ENCODE assay signal across 16 cellular contexts in genomic region chr16:74570412-74571301, GRCh38. TPM values are rescaled to one million over a fixed set of nuclear protein-coding genes. Genes with fewer than 3 reads are reported as not detected.
DNase-seq lines count a peak whose midpoint lies in the region; ATAC-seq and TF ChIP-seq lines count a peak whose summit lies in the region.
"Had no signal": no experiment of that assay in that cellular context is flagged by ENCODE, and none has a peak within 500 bp of the region (broad histone marks: within the 10 kb centered on the region; RNA-seq: fewer than 3 reads in every experiment).

No MANE protein-coding gene starts in this region.

- H3K27ac ChIP-seq in liver (ENCODE audit: low read depth in 1 of 2, low read length in 2 of 2) (peak overlapping the region; percentile 86 to 88), left lung (no peak overlapping the region)
- H3K27ac ChIP-seq: GM23248, PC-9 had no signal

- H3K9me3 Mint-ChIP-seq in Calu3 (ENCODE audit: low read depth, unreplicated experiment): no peaks in the 10 kb centered on the region
- H3K9me3 Mint-ChIP-seq in central memory CD8-positive, alpha-beta T cell: no peaks in the 10 kb centered on the region

- no peaks in the 10 kb centered on the region for H3K9me3 ChIP-seq in liver (ENCODE audit: control insufficient read depth in 4 of 4, low read length in 3 of 4)
- H3K9me3 ChIP-seq in left lung: no peaks in the 10 kb centered on the region

- H3K9ac ChIP-seq in liver (ENCODE audit: low read depth in 1 of 2, low read length in 2 of 2): peak overlapping the region in 1 of 2 donors; percentile 67
- H3K9ac ChIP-seq: GM23248 had no signal

- H3K4me1 ChIP-seq in liver (ENCODE audit: control insufficient read depth in 4 of 4, insufficient read depth in 4 of 4, low read length in 3 of 4): peaks cover 11 to 50% (median 30%) of the 10 kb centered on the region in 4 donors
- peaks cover 0 to 15% of the 10 kb centered on the region in 2 donors for H3K4me1 ChIP-seq in left lung

- no peak for ATAC-seq in central memory CD8-positive, alpha-beta T cell (replicated peaks; ENCODE audit: extremely low read depth, poor library complexity, severe bottlenecking)
- ATAC-seq in left lung: no peak

- CTCF ChIA-PET in Calu3 (lab: Charles Lee): interaction anchor here (0.6 to 1.5 kb wide), 6 partner anchors 13 to 122 kb away, joined by 3 to 15 read pairs (median 4); no protein-coding TSS in a partner anchor

- H3K36me3 Mint-ChIP-seq in Calu3 (ENCODE audit: insufficient read depth, unreplicated experiment): peaks cover 10% of the 10 kb centered on the region
- H3K36me3 Mint-ChIP-seq in central memory CD8-positive, alpha-beta T cell (ENCODE audit: insufficient read depth): peaks cover 6% of the 10 kb centered on the region

- H3K4me3 Mint-ChIP-seq in Calu3 (ENCODE audit: low read depth, unreplicated experiment): peak overlapping the region; percentile 42
- H3K4me3 Mint-ChIP-seq in central memory CD8-positive, alpha-beta T cell: no peak overlapping the region

- TF ChIP-seq CTCF in Calu3 (IDR thresholded peaks at IDR 0.05; ENCODE audit: unreplicated experiment) (no peak), liver (IDR thresholded peaks at IDR 0.05; ENCODE audit: low read depth, low read length, missing input control) (no peak), GM10266 (IDR thresholded peaks at IDR 0.05; ENCODE audit: control insufficient read depth, insufficient read depth, low read depth, missing control alignments) (no peak), left lung (IDR thresholded peaks at IDR 0.05) (no peak)

- H3K4me3 ChIP-seq in liver (ENCODE audit: low read depth in 1 of 3, low read length in 3 of 3): no peak overlapping the region
- H3K4me3 ChIP-seq in left lung: no peak overlapping the region
- H3K4me3 ChIP-seq: GM23248, PC-9 had no signal

- H3K36me3 ChIP-seq in liver (ENCODE audit: control insufficient read depth in 4 of 4, insufficient read depth in 3 of 4, low read depth in 1 of 4, low read length in 3 of 4) (no peaks in the 10 kb centered on the region), left lung (no peaks in the 10 kb centered on the region)

- DNase-seq in Ammon's horn (ENCODE audit: low spot score) (peak; percentile 50), Calu3 (peak; percentile 23), SKM-1 treated with dmso at 0.1 percent for 144 hours (lab: John Stamatoyannopoulos, UW; ENCODE audit: unreplicated experiment) (no peak), GM10266 (ENCODE audit: extremely low spot score) (no peak), left lung (no peak), HK-2 (ENCODE audit: unreplicated experiment) (no peak)
- DNase-seq in central memory CD8-positive, alpha-beta T cell (ENCODE audit: low spot score in 2 of 2): no peak
- DNase-seq: activated CD4-positive, alpha-beta T cell treated with anti-CD3 and anti-CD28 coated beads for 4 hours; activated gamma-delta T cell; aorta; foreskin melanocyte; GM23248; NCI-H82; PC-9; stimulated activated CD4-positive, alpha-beta T cell treated with anti-CD3 and anti-CD28 coated beads, Interleukin-2, amount 100 ng/mL, for 48 hours had no signal

- H3K27me3 Mint-ChIP-seq in Calu3 (ENCODE audit: unreplicated experiment): no peaks in the 10 kb centered on the region
- no peaks in the 10 kb centered on the region for H3K27me3 Mint-ChIP-seq in central memory CD8-positive, alpha-beta T cell

- TF ChIP-seq RAD21 in liver (IDR thresholded peaks at IDR 0.05): peak; percentile 46 to 59

- WGBS in liver: 39% methylated on average over 5 of the region's 5 CpGs

- H3K27ac Mint-ChIP-seq in Calu3 (ENCODE audit: unreplicated experiment): peak overlapping the region; percentile 68
- peak overlapping the region; percentile 20 for H3K27ac Mint-ChIP-seq in central memory CD8-positive, alpha-beta T cell (ENCODE audit: low read depth)

- intact Hi-C loops in Calu3 (cut with micrococcal nuclease; ENCODE audit: unreplicated experiment) (no loop called here), left lung (cut with DNase I) (no loop called here)

- H3K4me1 Mint-ChIP-seq in Calu3 (ENCODE audit: low read depth, unreplicated experiment): peaks cover 55% of the 10 kb centered on the region
- peaks cover 65% of the 10 kb centered on the region for H3K4me1 Mint-ChIP-seq in central memory CD8-positive, alpha-beta T cell

- BruUV-seq in Calu3 (replicated peaks; lab: Mats Ljungman, UMichigan): no TSS peak

- H3K27me3 ChIP-seq in liver (ENCODE audit: control insufficient read depth in 4 of 4, insufficient read depth in 4 of 4, low read length in 3 of 4): no peaks in the 10 kb centered on the region
- no peaks in the 10 kb centered on the region for H3K27me3 ChIP-seq in left lung

TF ChIP-seq in liver, 16 proteins besides CTCF, POLR2A, EP300 and RAD21:
- TF ChIP-seq HNF4G (IDR thresholded peaks at IDR 0.05): peak; percentile 72
- TF ChIP-seq TAF1 (conservative IDR thresholded peaks at IDR 0.05): no peak
- peak; percentile 55 for TF ChIP-seq NR2F2 (IDR thresholded peaks at IDR 0.05)
- TF ChIP-seq RXRA (IDR thresholded peaks at IDR 0.05): peak; percentile 91 to 92
- peak; percentile 78 for TF ChIP-seq SP1 (IDR thresholded peaks at IDR 0.05)
- peak; percentile 93 to 94 for TF ChIP-seq HNF4A (conservative IDR thresholded peaks at IDR 0.05)
- peak; percentile 89 for TF ChIP-seq MAX (IDR thresholded peaks at IDR 0.05)
- no peak for TF ChIP-seq EGR1 (IDR thresholded peaks at IDR 0.05; ENCODE audit: low read depth in 2 of 2)
- TF ChIP-seq FOXA1 (IDR thresholded peaks at IDR 0.05): peak; percentile 61
- TF ChIP-seq ZBTB33 (IDR thresholded peaks at IDR 0.05): peak; percentile 84
- peak; percentile 83 for TF ChIP-seq REST (IDR thresholded peaks at IDR 0.05)
- TF ChIP-seq JUND (IDR thresholded peaks at IDR 0.05): peak; percentile 83 to 84
- TF ChIP-seq YY1 (IDR thresholded peaks at IDR 0.05): peak; percentile 95
- TF ChIP-seq GABPA (IDR thresholded peaks at IDR 0.05 in 1 of 2, conservative IDR thresholded peaks at IDR 0.05 in 1 of 2): peak in 1 of 2 donors; percentile 55
- peak; percentile 78 for TF ChIP-seq FOXA2 (IDR thresholded peaks at IDR 0.05)
- peak; percentile 57 for TF ChIP-seq ATF3 (IDR thresholded peaks at IDR 0.05)

RNA-seq across cellular contexts. Expression of gene GLG1, which starts 36.3 kb away (rescaled TPM):
- total RNA-seq in Calu3 (2022) (130 and 139 TPM in 2 replicates), liver (10 to 100 TPM; 70.7 to 71.5 TPM), left lung (100 to 1,000 TPM; 116 to 132 TPM)
- 10 to 100 TPM; 22.2 to 25.1 TPM for polyA plus RNA-seq in liver

Comparison
In these comparisons a context has a peak if more than half of its experiments do, and no peak if none do; other contexts are left out.
1. DNase-seq: peak in Ammon's horn (single experiment) and Calu3 (single experiment); none in central memory CD8-positive, alpha-beta T cell (0 of 2), SKM-1 treated with dmso at 0.1 percent for 144 hours (single experiment), GM10266 (single experiment), left lung (0 of 2) and HK-2 (single experiment).
2. H3K27ac ChIP-seq: peak in liver (2 of 2); none in left lung (0 of 2).